24 cellular contexts compared by ENCODE assay signal in genomic region chr17:65893692-65894279, GRCh38.
A peak's percentile ranks its signal among the peaks of the same experiment; 100 is the strongest.
DNase-seq lines count a peak whose midpoint lies in the region; ATAC-seq, FAIRE-seq and TF ChIP-seq lines count a peak whose summit lies in the region.
"Had no signal": no experiment of that assay in that cellular context is flagged by ENCODE, and none has a peak within 500 bp of the region (broad histone marks: within the 10 kb centered on the region; RNA-seq: fewer than 3 reads in every experiment).

No MANE protein-coding gene starts in this region.

- H3K4me1 ChIP-seq in A549 (no peaks in the 10 kb centered on the region), GM12878 (ENCODE audit: control insufficient read depth, insufficient read depth, low read length) (peaks cover 6% of the 10 kb centered on the region; the same call in 1 of the 2 replicates)
- H3K4me1 ChIP-seq: BE2C, BLaER1 had no signal

- peak; percentile 6 for DNase-seq in NCI-H146 (lab: John Stamatoyannopoulos, UW)
- no peak for DNase-seq in NCI-H146 treated with DMSO at 0.1 percent for 48 hours (lab: John Stamatoyannopoulos, UW; ENCODE audit: unreplicated experiment)
- no peak for DNase-seq in A549 (ENCODE audit: low read depth in 1 of 2, low spot score in 1 of 2)
- DNase-seq in GM12878 (ENCODE audit: low read depth, low spot score): no peak
- no peak for DNase-seq in natural killer cell
- no peak for DNase-seq in dedifferentiated amniotic fluid mesenchymal stem cell (ENCODE audit: extremely low spot score)
- DNase-seq: ACHN; BE2C; C1 segment of cervical spinal cord; CD4-positive, alpha-beta memory T cell; CD4-positive, CD25-positive, alpha-beta regulatory T cell; CD8-positive, alpha-beta memory T cell; COR-L47; DMS 273 treated with DMSO at 0.1 percent for 48 hours; DMS153; DMS53; DMS79; DND-41; EL; GDM1 had no signal

- no peaks in the 10 kb centered on the region for H3K36me3 ChIP-seq in GM12878 (ENCODE audit: control insufficient read depth in 2 of 2, insufficient read depth in 2 of 2, low read length in 1 of 2)
- H3K36me3 ChIP-seq: BE2C, BLaER1 had no signal

- H3K9me3 Mint-ChIP-seq in natural killer cell: no peaks in the 10 kb centered on the region
- H3K9me3 Mint-ChIP-seq: CD4-positive, alpha-beta memory T cell; CD8-positive, alpha-beta memory T cell had no signal

- H3K4me3 Mint-ChIP-seq in natural killer cell: no peak overlapping the region
- H3K4me3 Mint-ChIP-seq: CD14-positive monocyte; CD4-positive, alpha-beta memory T cell; CD4-positive, CD25-positive, alpha-beta regulatory T cell; CD8-positive, alpha-beta memory T cell had no signal

- WGBS in A549 (ENCODE audit: missing lambda C conversion rate): 67% methylated on average over 3 of the region's 3 CpGs
- WGBS in GM12878 (ENCODE audit: insufficient coverage, insufficient replicate concordance, low lambda C conversion rate, missing lambda C conversion rate): 0% methylated on average over 3 of the region's 3 CpGs

- H3K4me1 Mint-ChIP-seq in natural killer cell: no peaks in the 10 kb centered on the region
- H3K4me1 Mint-ChIP-seq: CD14-positive monocyte; CD4-positive, alpha-beta memory T cell; CD4-positive, CD25-positive, alpha-beta regulatory T cell; CD8-positive, alpha-beta memory T cell had no signal

- TF ChIP-seq RAD21 in A549 (conservative IDR thresholded peaks at IDR 0.05 in 1 of 2, IDR thresholded peaks at IDR 0.05 in 1 of 2): no peak
- no peak for TF ChIP-seq RAD21 in GM12878 (IDR thresholded peaks at IDR 0.05; ENCODE audit: insufficient read depth, low read depth, low read length)

- SMC1A ChIA-PET in GM12878 (lab: Charles Lee; ENCODE audit: uncharacterized antibody, unreplicated experiment): interaction anchor here (1.0 kb wide), 1 partner anchor 20 kb away, joined by 3 read pairs; no protein-coding TSS in a partner anchor

- H3K4me3 ChIP-seq in A549 (no peak overlapping the region), GM12878 (no peak overlapping the region)
- H3K4me3 ChIP-seq: BLaER1 had no signal

- TF ChIP-seq EP300 in A549 (IDR thresholded peaks at IDR 0.05) (no peak), GM12878 (IDR thresholded peaks at IDR 0.05; ENCODE audit: borderline replicate concordance in 1 of 2, control insufficient read depth in 1 of 2, low read depth in 2 of 2, low read length in 2 of 2) (no peak)

- no peak overlapping the region for H3K9ac ChIP-seq in GM12878 (ENCODE audit: control insufficient read depth, insufficient read depth, low read length)
- H3K9ac ChIP-seq: BLaER1 had no signal

- RAD21 ChIA-PET in GM12878 (lab: Charles Lee; ENCODE audit: unreplicated experiment): no interaction called here

- H3K9me3 ChIP-seq in A549: no peaks in the 10 kb centered on the region
- no peaks in the 10 kb centered on the region for H3K9me3 ChIP-seq in GM12878 (replicated peaks; ENCODE audit: control insufficient read depth, insufficient read depth, low read length)
- H3K9me3 ChIP-seq: BE2C, BLaER1 had no signal

- no peak for TF ChIP-seq CTCF in A549 (IDR thresholded peaks at IDR 0.05)
- TF ChIP-seq CTCF in GM12878 (IDR thresholded peaks at IDR 0.05 in 2 of 3, conservative IDR thresholded peaks at IDR 0.05 in 1 of 3; ENCODE audit: control insufficient read depth in 2 of 3, extremely low read depth in 1 of 3, insufficient read depth in 1 of 3, low read depth in 3 of 3, low read length in 3 of 3): no peak
- TF ChIP-seq CTCF in natural killer cell (IDR thresholded peaks at IDR 0.05): no peak

- no TSS peak for BruUV-seq in GM12878 (replicated peaks; lab: Mats Ljungman, UMichigan)

- H2AFZ ChIP-seq in GM12878 (ENCODE audit: control insufficient read depth, low read depth, low read length): no peak overlapping the region

- H3K27ac Mint-ChIP-seq in natural killer cell: no peak overlapping the region
- H3K27ac Mint-ChIP-seq: CD14-positive monocyte; CD4-positive, alpha-beta memory T cell; CD4-positive, CD25-positive, alpha-beta regulatory T cell; CD8-positive, alpha-beta memory T cell had no signal

- intact Hi-C loops in GM12878 (cut with micrococcal nuclease; ENCODE audit: unreplicated experiment) (no loop called here), natural killer cell (cut with micrococcal nuclease) (no loop called here)

- no peaks in the 10 kb centered on the region for H3K79me2 ChIP-seq in GM12878 (ENCODE audit: control insufficient read depth, insufficient read depth, low read length)

- no peak for TF ChIP-seq POLR2A in A549 (IDR thresholded peaks at IDR 0.05; ENCODE audit: low read length)
- no peak for TF ChIP-seq POLR2A in GM12878 (IDR thresholded peaks at IDR 0.05; ENCODE audit: low read depth, low read length)

- CTCF ChIA-PET in A549 (lab: Yijun Ruan, JAX): no interaction called here
- CTCF ChIA-PET in GM12878 (lab: Yijun Ruan, JAX): interaction anchor here (1.0 kb wide), 1 partner anchor 73 kb away, joined by 3 read pairs; no protein-coding TSS in a partner anchor

- ATAC-seq in A549: no peak
- ATAC-seq in GM12878: no peak
- ATAC-seq in natural killer cell: no peak

- FAIRE-seq in A549 (lab: Jason Lieb, UNC) (peak; percentile 84), GM12878 (lab: Jason Lieb, UNC) (no peak)
- FAIRE-seq: GM12891 had no signal

- in situ Hi-C loops in GM12878 (cut with MboI): no loop called here

- H3K27ac ChIP-seq in A549 (no peak overlapping the region), GM12878 (ENCODE audit: control insufficient read depth, insufficient read depth) (no peak overlapping the region)
- H3K27ac ChIP-seq: 22Rv1, BLaER1 had no signal

- H3K36me3 Mint-ChIP-seq in natural killer cell: no peaks in the 10 kb centered on the region
- H3K36me3 Mint-ChIP-seq: CD14-positive monocyte; CD4-positive, alpha-beta memory T cell; CD4-positive, CD25-positive, alpha-beta regulatory T cell had no signal

- POLR2A ChIA-PET in A549 (lab: Yijun Ruan, JAX): no interaction called here
- POLR2A ChIA-PET in GM12878 (lab: Charles Lee): no interaction called here

- no peaks in the 10 kb centered on the region for H3K27me3 ChIP-seq in GM12878 (replicated peaks in 1 of 2; ENCODE audit: control insufficient read depth in 2 of 2, insufficient read depth in 2 of 2, low read length in 1 of 2)
- H3K27me3 ChIP-seq: BE2C, BLaER1 had no signal

- H3K4me2 ChIP-seq in A549: no peak overlapping the region
- H3K4me2 ChIP-seq in GM12878 (ENCODE audit: control insufficient read depth, insufficient read depth): no peak overlapping the region
- H3K4me2 ChIP-seq: BLaER1 had no signal

- H3K27me3 Mint-ChIP-seq in natural killer cell (ENCODE audit: low read depth in 2 of 2): peaks cover 8 to 12% of the 10 kb centered on the region in 2 donors
- H3K27me3 Mint-ChIP-seq: CD4-positive, alpha-beta memory T cell; CD4-positive, CD25-positive, alpha-beta regulatory T cell; CD8-positive, alpha-beta memory T cell had no signal

- H4K20me1 ChIP-seq in GM12878 (ENCODE audit: control insufficient read depth, insufficient read depth): no peaks in the 10 kb centered on the region
- H4K20me1 ChIP-seq: BLaER1 had no signal

TF ChIP-seq in A549, 52 proteins besides CTCF, POLR2A, EP300 and RAD21:
- no peak for TF ChIP-seq USF2 (IDR thresholded peaks at IDR 0.05)
- TF ChIP-seq CHD2 (IDR thresholded peaks at IDR 0.05; ENCODE audit: low read length, partially characterized antibody): no peak
- no peak for TF ChIP-seq CBX2 (IDR thresholded peaks at IDR 0.05; ENCODE audit: borderline replicate concordance, low read depth)
- TF ChIP-seq ESRRA (IDR thresholded peaks at IDR 0.05; ENCODE audit: borderline replicate concordance, low read length): no peak
- no peak for TF ChIP-seq ZFP36 (IDR thresholded peaks at IDR 0.05; ENCODE audit: borderline replicate concordance, partially characterized antibody)
- TF ChIP-seq CBX8 (IDR thresholded peaks at IDR 0.05): no peak
- TF ChIP-seq BHLHE40 (IDR thresholded peaks at IDR 0.05; ENCODE audit: low read depth, low read length): no peak
- TF ChIP-seq PHF8 (IDR thresholded peaks at IDR 0.05; ENCODE audit: borderline replicate concordance, low read depth): no peak
- TF ChIP-seq FOSB (CRISPR knock-in tag; IDR thresholded peaks at IDR 0.05): no peak

TF ChIP-seq in GM12878, 131 proteins besides CTCF, POLR2A, EP300 and RAD21:
- TF ChIP-seq JUNB (IDR thresholded peaks at IDR 0.05) (no peak), RUNX3 (IDR thresholded peaks at IDR 0.05; ENCODE audit: low read length) (peak; percentile 13; the same call in 1 of the 2 replicates), TCF7 (IDR thresholded peaks at IDR 0.05; ENCODE audit: borderline replicate concordance) (no peak), RB1 (IDR thresholded peaks at IDR 0.05; ENCODE audit: borderline replicate concordance) (no peak), MYC (IDR thresholded peaks at IDR 0.05; ENCODE audit: insufficient read depth, insufficient read length, insufficient replicate concordance, low read length, severe bottlenecking) (no peak), SREBF2 (IDR thresholded peaks at IDR 0.05; ENCODE audit: low read length) (no peak), RBBP5 (conservative IDR thresholded peaks at IDR 0.05) (no peak)
